In genomic region chr7:98731651-98732050, GRCh38 we compare ENCODE assay signal across 20 cellular contexts.
A peak's percentile ranks its signal among the peaks of the same experiment; 100 is the strongest.
DNase-seq lines count a peak whose midpoint lies in the region; ATAC-seq and TF ChIP-seq lines count a peak whose summit lies in the region.
"Had no signal": no experiment of that assay in that cellular context is flagged by ENCODE, and none has a peak within 500 bp of the region (broad histone marks: within the 10 kb centered on the region; RNA-seq: fewer than 3 reads in every experiment).

No MANE protein-coding gene starts in this region.

- H3K4me3 ChIP-seq in Karpas-422 (ENCODE audit: low read length) (no peak overlapping the region), spleen (no peak overlapping the region)
- H3K4me3 ChIP-seq: BLaER1, GM12878 had no signal

- no peaks in the 10 kb centered on the region for H3K27me3 ChIP-seq in Karpas-422 (ENCODE audit: low read length)
- peaks cover 0 to 24% (median 0%) of the 10 kb centered on the region in 7 donors for H3K27me3 ChIP-seq in spleen (replicated peaks in 1 of 7)
- H3K27me3 ChIP-seq: BE2C, BLaER1 had no signal

- H3K4me1 ChIP-seq in Karpas-422 (ENCODE audit: low read length) (no peaks in the 10 kb centered on the region), spleen (no peaks in the 10 kb centered on the region)
- H3K4me1 ChIP-seq: BE2C, BLaER1 had no signal

- H3K9me3 ChIP-seq in Karpas-422 (ENCODE audit: low read length) (no peaks in the 10 kb centered on the region), spleen (peaks cover 0 to 10% (median 6%) of the 10 kb centered on the region in 8 donors)
- H3K9me3 ChIP-seq: BLaER1 had no signal

- no peak overlapping the region for H3K27ac ChIP-seq in Karpas-422 (ENCODE audit: low read length)
- H3K27ac ChIP-seq in spleen: no peak overlapping the region
- H3K27ac ChIP-seq: BLaER1 had no signal

- no peaks in the 10 kb centered on the region for H3K79me2 ChIP-seq in Karpas-422 (ENCODE audit: low read length)

- no peak for ATAC-seq in HG02610 (IDR thresholded peaks at IDR 0.05; ENCODE audit: unreplicated experiment)
- ATAC-seq: GM12878 had no signal

- no peak for TF ChIP-seq CTCF in spleen (IDR thresholded peaks at IDR 0.05 in 8 of 11, conservative IDR thresholded peaks at IDR 0.05 in 3 of 11)

- no peak for TF ChIP-seq POLR2A in spleen (IDR thresholded peaks at IDR 0.05)

- intact Hi-C loops in spleen (cut with DNase I; ENCODE audit: low total_unique reads): no loop called here

- H3K36me3 ChIP-seq in Karpas-422 (ENCODE audit: insufficient read depth, low read length): no peaks in the 10 kb centered on the region
- no peaks in the 10 kb centered on the region for H3K36me3 ChIP-seq in spleen
- H3K36me3 ChIP-seq: BE2C, BLaER1 had no signal

- H2AFZ ChIP-seq in Karpas-422 (ENCODE audit: low read length): no peak overlapping the region

- no peaks in the 10 kb centered on the region for H3K9me2 ChIP-seq in Karpas-422 (replicated peaks; ENCODE audit: insufficient read depth, low read length)

- DNase-seq in Karpas-422 (peak; percentile 31), mesenteric fat pad (ENCODE audit: low spot score) (peak; percentile 65), spleen (peak; percentile 29), DMS53 (lab: John Stamatoyannopoulos, UW) (no peak), EL (no peak)
- DNase-seq: 8988T; ACHN; BE2C; C1 segment of cervical spinal cord; CD4-positive, alpha-beta memory T cell; CD4-positive, CD25-positive, alpha-beta regulatory T cell; CD8-positive, alpha-beta memory T cell; COR-L47; DMS 273 treated with DMSO at 0.1 percent for 48 hours; DMS153; DMS79 treated with DMSO at 0.1 percent for 48 hours; GDM1 had no signal

- 79 to 93% (median 85%) methylated on average over 5 to 7 of the region's 7 CpGs for WGBS in spleen, 5 donors

- no peak overlapping the region for H3K4me2 ChIP-seq in Karpas-422 (ENCODE audit: low read depth, low read length, poor library complexity, severe bottlenecking)
- H3K4me2 ChIP-seq: BLaER1 had no signal

- no peaks in the 10 kb centered on the region for H4K20me1 ChIP-seq in Karpas-422 (ENCODE audit: insufficient read depth, low read depth, low read length)
- H4K20me1 ChIP-seq: BLaER1 had no signal

- H3K9ac ChIP-seq in Karpas-422 (ENCODE audit: low read length): no peak overlapping the region
- H3K9ac ChIP-seq: BLaER1 had no signal

Comparison
In these comparisons a context has a peak if more than half of its experiments do, and no peak if none do; other contexts are left out.
1. DNase-seq: peak in Karpas-422 (single experiment), mesenteric fat pad (single experiment) and spleen (single experiment); none in DMS53 (single experiment) and EL (single experiment).